In genomic region chr4:129085472-129085871, GRCh38 we compare ENCODE assay signal across 20 cellular contexts. TPM values are rescaled to one million over a fixed set of nuclear protein-coding genes. Genes with fewer than 3 reads are reported as not detected.
DNase-seq lines count a peak whose midpoint lies in the region; ATAC-seq, FAIRE-seq and TF ChIP-seq lines count a peak whose summit lies in the region.
"Had no signal": no experiment of that assay in that cellular context is flagged by ENCODE, and none has a peak within 500 bp of the region (broad histone marks: within the 10 kb centered on the region; RNA-seq: fewer than 3 reads in every experiment).

No MANE protein-coding gene starts in this region.

- no peaks in the 10 kb centered on the region for H3K9me1 ChIP-seq in K562 (ENCODE audit: control insufficient read depth, insufficient read depth, low read length)

- H3K9me2 ChIP-seq in SK-N-SH (no peaks in the 10 kb centered on the region), Karpas-422 (replicated peaks; ENCODE audit: insufficient read depth, low read length) (no peaks in the 10 kb centered on the region)

- no peak overlapping the region for H3K9ac ChIP-seq in SK-N-SH
- no peak overlapping the region for H3K9ac ChIP-seq in K562 (ENCODE audit: insufficient read depth in 1 of 2, low read depth in 2 of 2, low read length in 2 of 2)
- no peak overlapping the region for H3K9ac ChIP-seq in Karpas-422 (ENCODE audit: low read length)
- H3K9ac ChIP-seq: BLaER1 treated with 17β-estradiol and CSF1 and Interleukin-3, amounts not matched to agents 10 nM and 100 nM had no signal

- TF ChIP-seq EP300 in SK-N-SH (IDR thresholded peaks at IDR 0.05; ENCODE audit: borderline replicate concordance in 1 of 2, low read depth in 1 of 2, low read length in 1 of 2) (no peak), K562 (IDR thresholded peaks at IDR 0.05; ENCODE audit: low read length) (no peak)

- TF ChIP-seq CTCF in SK-N-SH (IDR thresholded peaks at IDR 0.05): no peak
- TF ChIP-seq CTCF in K562 (IDR thresholded peaks at IDR 0.05 in 2 of 3, conservative IDR thresholded peaks at IDR 0.05 in 1 of 3; ENCODE audit: insufficient read depth in 2 of 3, low read depth in 1 of 3, low read length in 3 of 3): no peak

- 0 out of 2 replicates have a peak, but pooled peaks cover 7% of the 10 kb centered on the region for H3K9me3 ChIP-seq in SK-N-SH
- H3K9me3 ChIP-seq in K562 (replicated peaks; ENCODE audit: control insufficient read depth, insufficient read depth, low read depth, low read length): peaks cover 4% of the 10 kb centered on the region
- H3K9me3 ChIP-seq in Karpas-422 (ENCODE audit: low read length): peaks cover 7% of the 10 kb centered on the region
- H3K9me3 ChIP-seq: A549, Caco-2 had no signal

- no peak for FAIRE-seq in K562 (lab: Jason Lieb, UNC)
- FAIRE-seq: A549, D721Med, G401.6, GM12891, GM18507 had no signal

- ATAC-seq in SK-N-SH treated with all-trans-retinoic acid at 6 μM for 48 hours (no peak), K562 (no peak)
- ATAC-seq: A549; CD8-positive, alpha-beta T cell had no signal

- in situ Hi-C loops in K562 (cut with MboI): no loop called here

- TF ChIP-seq RAD21 in SK-N-SH (IDR thresholded peaks at IDR 0.05; ENCODE audit: low read length) (no peak), K562 (CRISPR knock-in tag; conservative IDR thresholded peaks at IDR 0.05 in 1 of 2, IDR thresholded peaks at IDR 0.05 in 1 of 2) (no peak)

- no peak for DNase-seq in SK-N-SH
- DNase-seq in K562 (ENCODE audit: extremely low read depth in 1 of 4, low spot score in 3 of 4): no peak
- no peak for DNase-seq in Karpas-422
- DNase-seq in NK-92 treated with Interleukin-12 subunit alpha and Interleukin-12 subunit beta, amount 100 ng/mL, for 24 hours (lab: John Stamatoyannopoulos, UW): no peak
- DNase-seq: AML-193; Caco-2; Calu3; CD4-positive, alpha-beta T cell; CD8-positive, alpha-beta T cell; DMS79 treated with DMSO at 0.1 percent for 48 hours; GF-D8 had no signal

- 97% methylated on average over 4 of the region's 4 CpGs for whole genome bisulfite sequencing in SK-N-SH (ENCODE audit: low lambda C conversion rate)
- 92% methylated on average over 4 of the region's 4 CpGs for WGBS in K562 (ENCODE audit: insufficient coverage, low coverage, missing lambda C conversion rate)

- H3K79me2 ChIP-seq in SK-N-SH (ENCODE audit: insufficient read depth): peaks cover 78% of the 10 kb centered on the region
- H3K79me2 ChIP-seq in K562 (ENCODE audit: control insufficient read depth, insufficient read depth, low read length): peaks cover 83% of the 10 kb centered on the region
- peaks cover 95% of the 10 kb centered on the region for H3K79me2 ChIP-seq in Karpas-422 (ENCODE audit: low read length)

- H3K27ac ChIP-seq in SK-N-SH (ENCODE audit: low read depth in 2 of 2, low read length in 1 of 2) (no peak overlapping the region), K562 (ENCODE audit: extremely low read depth, low read depth, low read length) (no peak overlapping the region), Karpas-422 (ENCODE audit: low read length) (no peak overlapping the region)
- H3K27ac ChIP-seq: 22Rv1; A549; BLaER1 treated with 17β-estradiol and CSF1 and Interleukin-3, amounts not matched to agents 10 nM and 100 nM; C4-2B had no signal

- CTCF ChIA-PET in SK-N-SH (lab: Yijun Ruan, JAX) (no interaction called here), K562 (lab: Yijun Ruan, JAX; ENCODE audit: low intra/inter-chr PET ratio) (no interaction called here)

- intact Hi-C loops in K562 (cut with micrococcal nuclease): no loop called here

- no TSS peak for BruUV-seq in K562 (replicated peaks; lab: Mats Ljungman, UMichigan)

- H2AFZ ChIP-seq in SK-N-SH (ENCODE audit: low read depth) (no peak overlapping the region), K562 (ENCODE audit: low read depth, low read length) (no peak overlapping the region), Karpas-422 (ENCODE audit: low read length) (no peak overlapping the region)

- H3K4me3 ChIP-seq in SK-N-SH (ENCODE audit: low read depth in 2 of 2, low read length in 1 of 2): no peak overlapping the region
- no peak overlapping the region for H3K4me3 ChIP-seq in K562
- H3K4me3 ChIP-seq in Karpas-422 (ENCODE audit: low read length): no peak overlapping the region
- H3K4me3 ChIP-seq: A549; BLaER1 treated with 17β-estradiol and CSF1 and Interleukin-3, amounts not matched to agents 10 nM and 100 nM had no signal

- H3K4me2 ChIP-seq in SK-N-SH: no peak overlapping the region
- H3K4me2 ChIP-seq in K562 (ENCODE audit: insufficient read depth, low read length): no peak overlapping the region
- no peak overlapping the region for H3K4me2 ChIP-seq in Karpas-422 (ENCODE audit: low read depth, low read length, poor library complexity, severe bottlenecking)
- H3K4me2 ChIP-seq: A549; BLaER1 treated with 17β-estradiol and CSF1 and Interleukin-3, amounts not matched to agents 10 nM and 100 nM had no signal

- no peaks in the 10 kb centered on the region for H3K27me3 ChIP-seq in SK-N-SH (ENCODE audit: insufficient read depth)
- no peaks in the 10 kb centered on the region for H3K27me3 ChIP-seq in K562 (ENCODE audit: control insufficient read depth in 2 of 2, insufficient read depth in 2 of 2, low read length in 2 of 2)
- H3K27me3 ChIP-seq in Karpas-422 (ENCODE audit: low read length): no peaks in the 10 kb centered on the region
- H3K27me3 ChIP-seq: BLaER1 treated with 17β-estradiol and CSF1 and Interleukin-3, amounts not matched to agents 10 nM and 100 nM had no signal

- no peaks in the 10 kb centered on the region for H3F3A ChIP-seq in SK-N-SH (replicated peaks; ENCODE audit: insufficient read depth)

- H3K36me3 ChIP-seq in SK-N-SH (replicated peaks in 1 of 2; ENCODE audit: control insufficient read depth in 1 of 2, insufficient read depth in 2 of 2, low read length in 1 of 2) (peaks cover 0 to 11% of the 10 kb centered on the region in 2 experiments), K562 (ENCODE audit: control insufficient read depth, insufficient read depth, low read length) (peaks cover 30% of the 10 kb centered on the region; the same call in 2 of the 3 replicates), Karpas-422 (ENCODE audit: insufficient read depth, low read length) (peaks cover 64% of the 10 kb centered on the region)

- H3K4me1 ChIP-seq in SK-N-SH (ENCODE audit: control insufficient read depth in 1 of 2, insufficient read depth in 2 of 2, low read depth in 1 of 2, low read length in 1 of 2) (no peaks in the 10 kb centered on the region), K562 (replicated peaks in 1 of 2; ENCODE audit: control insufficient read depth in 2 of 2, insufficient read depth in 2 of 2, low read length in 2 of 2) (no peaks in the 10 kb centered on the region; a peak in 1 of 5 replicates), Karpas-422 (ENCODE audit: low read length) (peaks cover 5% of the 10 kb centered on the region)
- H3K4me1 ChIP-seq: A549 had no signal

- POLR2A ChIA-PET in SK-N-SH (lab: Yijun Ruan, JAX): no interaction called here
- POLR2A ChIA-PET in K562 (lab: Yijun Ruan, JAX): no interaction called here

- no peaks in the 10 kb centered on the region for H4K20me1 ChIP-seq in SK-N-SH (ENCODE audit: insufficient read depth)
- no peaks in the 10 kb centered on the region for H4K20me1 ChIP-seq in K562 (replicated peaks; ENCODE audit: control insufficient read depth, insufficient read depth, low read length)
- H4K20me1 ChIP-seq in Karpas-422 (ENCODE audit: insufficient read depth, low read depth, low read length): no peaks in the 10 kb centered on the region

- TF ChIP-seq POLR2A in K562 (conservative IDR thresholded peaks at IDR 0.05): no peak

RNA-seq across cellular contexts. Expression of gene SCLT1, which starts 7.9 kb away (rescaled TPM):
- 2.2 and 2.3 TPM in 2 replicates for polyA plus RNA-seq in SK-N-SH (2012; rRNA removed)
- polyA plus RNA-seq in SK-N-SH (2012; cell fraction: cytosol; rRNA removed): 2.9 and 3.5 TPM in 2 replicates
- polyA plus RNA-seq in SK-N-SH (2012; cell fraction: nucleus; rRNA removed): 1.1 and 2.4 TPM in 2 replicates
- 30.0 and 69.2 TPM in 2 replicates for total RNA-seq in K562 (2011; cell fraction: chromatin; rRNA removed; ENCODE audit: low replicate concordance)
- total RNA-seq in K562 (2011; cell fraction: nucleolus; rRNA removed): 20.5 and 23.8 TPM in 2 replicates
- 52.6 and 114 TPM in 2 replicates for total RNA-seq in K562 (2011; cell fraction: nucleoplasm; rRNA removed)
- total RNA-seq in K562 (2014; rRNA removed): 21.7 TPM in 2 replicates
- 31.9 and 35.5 TPM in 2 replicates for total RNA-seq in K562 (2014; rRNA removed; fragmentation: Illumina TruSeq; extraction: Trizol)
- total RNA-seq in K562 (2015; rRNA removed; fragmentation: Illumina TruSeq; extraction: Trizol): 27.0 and 31.6 TPM in 2 replicates
- total RNA-seq in K562 (2021): 21.3 and 22.2 TPM in 2 replicates
- 20.9 and 24.8 TPM in 2 replicates for polyA plus RNA-seq in K562 (2011; rRNA removed)
- 6.5 and 12.9 TPM in 2 replicates for polyA plus RNA-seq in K562 (2011; cell fraction: cytosol; rRNA removed)
- polyA plus RNA-seq in K562 (2011; cell fraction: nucleus; rRNA removed): 14.5 and 14.8 TPM in 2 replicates
- 15.2 and 19.8 TPM in 2 replicates for polyA plus RNA-seq in K562 (2012)
- 19.1 and 24.2 TPM in 2 replicates for polyA plus RNA-seq in K562 (2014; fragmentation: Illumina TruSeq; extraction: Trizol)
- polyA plus RNA-seq in K562 (2014; fragmentation: Nextera tagmentation; extraction: Ambion mirVana): 1 to 10 TPM; 8.0 to 8.6 TPM
- polyA plus RNA-seq in K562 (2014; rRNA removed): 20.4 and 24.9 TPM in 2 replicates
- polyA minus RNA-seq in K562 (2011; rRNA and poly(A)+ RNA removed): 28.0 and 35.2 TPM in 2 replicates
- polyA minus RNA-seq in K562 (2011; cell fraction: cytosol; rRNA and poly(A)+ RNA removed): 9.6 and 11.6 TPM in 2 replicates
- polyA minus RNA-seq in K562 (2011; cell fraction: nucleus; rRNA and poly(A)+ RNA removed): 53.2 and 64.3 TPM in 2 replicates
- 54.1 and 79.9 TPM in 2 replicates for total RNA-seq in Karpas-422 (2014; rRNA removed; shearing (Covaris generic); ENCODE audit: low replicate concordance)

RNA-seq across cellular contexts. Expression of gene C4orf33, which starts 10.5 kb away (rescaled TPM):
- polyA plus RNA-seq in SK-N-SH (2012; rRNA removed): 3.3 TPM in 2 replicates
- polyA plus RNA-seq in SK-N-SH (2012; cell fraction: cytosol; rRNA removed): 4.0 and 6.2 TPM in 2 replicates
- polyA plus RNA-seq in SK-N-SH (2012; cell fraction: nucleus; rRNA removed): 3.6 and 5.3 TPM in 2 replicates
- 11.2 and 51.7 TPM in 2 replicates for total RNA-seq in K562 (2011; cell fraction: chromatin; rRNA removed; ENCODE audit: low replicate concordance)
- 3.3 and 11.7 TPM in 2 replicates for total RNA-seq in K562 (2011; cell fraction: nucleolus; rRNA removed)
- total RNA-seq in K562 (2011; cell fraction: nucleoplasm; rRNA removed): 17.2 and 26.8 TPM in 2 replicates
- 12.7 and 17.1 TPM in 2 replicates for total RNA-seq in K562 (2014; rRNA removed)
- total RNA-seq in K562 (2014; rRNA removed; fragmentation: Illumina TruSeq; extraction: Trizol): 29.6 and 31.0 TPM in 2 replicates
- 21.9 and 23.4 TPM in 2 replicates for total RNA-seq in K562 (2015; rRNA removed; fragmentation: Illumina TruSeq; extraction: Trizol)
- total RNA-seq in K562 (2021): 16.7 and 18.1 TPM in 2 replicates
- polyA plus RNA-seq in K562 (2011; rRNA removed): 33.2 and 39.6 TPM in 2 replicates
- polyA plus RNA-seq in K562 (2011; cell fraction: cytosol; rRNA removed): 4.3 and 13.1 TPM in 2 replicates
- 11.9 and 21.5 TPM in 2 replicates for polyA plus RNA-seq in K562 (2011; cell fraction: nucleus; rRNA removed)
- 18.1 and 31.4 TPM in 2 replicates for polyA plus RNA-seq in K562 (2012)
- polyA plus RNA-seq in K562 (2014; fragmentation: Illumina TruSeq; extraction: Trizol): 22.2 and 27.5 TPM in 2 replicates
- polyA plus RNA-seq in K562 (2014; fragmentation: Nextera tagmentation; extraction: Ambion mirVana): 10 to 100 TPM; 36.8 to 42.0 TPM
- 23.8 and 25.3 TPM in 2 replicates for polyA plus RNA-seq in K562 (2014; rRNA removed)
- 19.6 and 30.0 TPM in 2 replicates for polyA minus RNA-seq in K562 (2011; rRNA and poly(A)+ RNA removed)
- polyA minus RNA-seq in K562 (2011; cell fraction: cytosol; rRNA and poly(A)+ RNA removed): 5.4 and 6.4 TPM in 2 replicates
- polyA minus RNA-seq in K562 (2011; cell fraction: nucleus; rRNA and poly(A)+ RNA removed): 12.1 and 24.8 TPM in 2 replicates
- 13.0 and 21.9 TPM in 2 replicates for total RNA-seq in Karpas-422 (2014; rRNA removed; shearing (Covaris generic); ENCODE audit: low replicate concordance)
